22 cellular contexts compared by ENCODE assay signal in the genomic region with DNA sequence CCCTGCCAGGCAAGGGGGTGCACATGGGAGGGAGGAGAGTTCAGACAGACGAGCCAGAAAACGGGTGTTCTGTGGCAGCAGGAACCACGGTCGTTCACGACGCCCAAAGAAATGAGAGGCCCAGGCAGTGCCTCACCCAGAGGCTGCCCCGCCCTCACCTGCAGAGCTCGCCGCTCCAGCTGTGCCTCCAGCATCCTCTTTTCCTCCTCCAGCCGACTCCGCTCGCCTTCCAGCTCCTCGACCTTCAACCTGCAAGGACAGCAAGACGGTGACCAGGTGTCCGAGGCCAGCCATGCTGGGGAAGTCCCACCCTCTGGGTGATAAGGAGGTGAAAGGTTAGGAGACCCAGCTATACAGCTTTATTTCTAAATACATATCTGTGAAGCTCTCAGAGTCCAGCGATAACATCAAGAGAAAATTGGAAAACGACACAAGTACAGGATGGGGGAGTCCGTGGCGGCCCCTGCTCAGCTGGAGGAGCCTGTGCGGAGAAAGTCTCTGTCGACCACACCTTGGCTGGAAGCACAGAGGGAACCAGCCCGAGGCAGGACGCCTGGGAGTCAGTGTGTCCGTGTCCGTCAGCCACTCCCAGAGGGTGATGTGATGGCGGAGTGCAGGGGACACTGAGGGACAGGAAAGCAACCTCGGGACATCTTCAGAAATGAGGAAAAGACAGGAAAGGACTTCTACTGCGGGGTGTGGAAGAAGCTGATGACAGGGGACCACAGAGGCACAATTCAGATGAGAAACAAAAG.
DNase-seq lines count a peak whose midpoint lies in the region; ATAC-seq and TF ChIP-seq lines count a peak whose summit lies in the region.
"Had no signal": no experiment of that assay in that cellular context is flagged by ENCODE, and none has a peak within 500 bp of the region (broad histone marks: within the 10 kb centered on the region; RNA-seq: fewer than 3 reads in every experiment).

No MANE protein-coding gene starts in this region.

- H3K4me2 ChIP-seq in neuronal stem cell (ENCODE audit: insufficient read depth, low read length, poor library complexity, severe bottlenecking): no peak overlapping the region
- H3K4me2 ChIP-seq: BLaER1 treated with 17β-estradiol and CSF1 and Interleukin-3, amounts not matched to agents 10 nM and 100 nM; GM23338 had no signal

- no peak overlapping the region for H2BK120ac ChIP-seq in neuronal stem cell (ENCODE audit: low read depth, low read length)

- H3K27me3 Mint-ChIP-seq in stimulated activated naive B cell treated with anti-CD40 and anti-IgM and Interleukin-4, amounts not matched to agents 10 μg/mL and 1 μg/mL and 100 μg/mL, for 72 hours: no peaks in the 10 kb centered on the region
- H3K27me3 Mint-ChIP-seq in activated CD4-positive, alpha-beta T cell treated with anti-CD3 and anti-CD28 coated beads for 36 hours: no peaks in the 10 kb centered on the region
- H3K27me3 Mint-ChIP-seq: IgD-negative memory B cell had no signal

- no peak overlapping the region for H2BK5ac ChIP-seq in neuronal stem cell (ENCODE audit: low read length)

- peaks cover 10 to 15% of the 10 kb centered on the region in 2 donors for H3K9me3 Mint-ChIP-seq in stimulated activated naive B cell treated with anti-CD40 and anti-IgM and Interleukin-4, amounts not matched to agents 10 μg/mL and 1 μg/mL and 100 μg/mL, for 72 hours
- H3K9me3 Mint-ChIP-seq in activated CD4-positive, alpha-beta T cell treated with anti-CD3 and anti-CD28 coated beads for 36 hours (ENCODE audit: low read depth): peaks cover 28% of the 10 kb centered on the region
- H3K9me3 Mint-ChIP-seq: GM23338 had no signal

- no peaks in the 10 kb centered on the region for H3K4me1 ChIP-seq in neuronal stem cell (ENCODE audit: control insufficient read depth in 2 of 2, insufficient read depth in 1 of 2, low read depth in 1 of 2, low read length in 2 of 2)

- peaks cover 0 to 6% of the 10 kb centered on the region in 2 donors for H3K9me3 ChIP-seq in neuronal stem cell (replicated peaks in 1 of 2; ENCODE audit: control insufficient read depth in 2 of 2, insufficient read depth in 1 of 2, low read depth in 1 of 2, low read length in 2 of 2)

- no peak overlapping the region for H3K4me3 ChIP-seq in neuronal stem cell (ENCODE audit: low read length in 2 of 2)
- H3K4me3 ChIP-seq: BLaER1 treated with 17β-estradiol and CSF1 and Interleukin-3, amounts not matched to agents 10 nM and 100 nM; GM12878; GM23338 had no signal

- H3K36me3 Mint-ChIP-seq in stimulated activated naive B cell treated with anti-CD40 and anti-IgM and Interleukin-4, amounts not matched to agents 10 μg/mL and 1 μg/mL and 100 μg/mL, for 72 hours: peaks cover 54 to 69% of the 10 kb centered on the region in 2 donors
- H3K36me3 Mint-ChIP-seq in activated CD4-positive, alpha-beta T cell treated with anti-CD3 and anti-CD28 coated beads for 36 hours (ENCODE audit: low read depth): peaks cover 46% of the 10 kb centered on the region

- no peak overlapping the region for H3K4me3 Mint-ChIP-seq in stimulated activated naive B cell treated with anti-CD40 and anti-IgM and Interleukin-4, amounts not matched to agents 10 μg/mL and 1 μg/mL and 100 μg/mL, for 72 hours
- no peak overlapping the region for H3K4me3 Mint-ChIP-seq in activated CD4-positive, alpha-beta T cell treated with anti-CD3 and anti-CD28 coated beads for 36 hours
- H3K4me3 Mint-ChIP-seq: CD8-positive, alpha-beta T cell; GM23338; HFFc6 had no signal

- H3K27ac ChIP-seq in VCaP: peak overlapping the region; percentile 23; the same call in 1 of the 2 replicates
- H3K27ac ChIP-seq in neuronal stem cell (replicated peaks; ENCODE audit: low read length): no peak overlapping the region
- H3K27ac ChIP-seq: BLaER1 treated with 17β-estradiol and CSF1 and Interleukin-3, amounts not matched to agents 10 nM and 100 nM; HL-60 had no signal

- peak overlapping the region; percentile 19 for H3K18ac ChIP-seq in neuronal stem cell (ENCODE audit: low read length)

- H3K23ac ChIP-seq in neuronal stem cell (ENCODE audit: low read depth, low read length, poor library complexity): peak overlapping the region; percentile 2

- H4K91ac ChIP-seq in neuronal stem cell (ENCODE audit: low read depth, low read length, poor library complexity): no peak overlapping the region

- no peak for TF ChIP-seq CTCF in VCaP (conservative IDR thresholded peaks at IDR 0.05)

- no CpG with 5 or more reads among the region's 28 CpGs for WGBS in neuronal stem cell (ENCODE audit: extremely low coverage in 2 of 2, insufficient read length in 2 of 2, insufficient replicate concordance in 1 of 2), 2 donors

- ATAC-seq in left ventricle myocardium superior: no peak
- ATAC-seq in left cardiac atrium: no peak
- ATAC-seq in stimulated activated naive B cell treated with anti-CD40 and anti-IgM and Interleukin-4, amounts not matched to agents 10 μg/mL and 1 μg/mL and 100 μg/mL, for 72 hours (replicated peaks): no peak
- ATAC-seq in activated CD4-positive, alpha-beta T cell treated with anti-CD3 and anti-CD28 coated beads for 36 hours: no peak
- ATAC-seq: CD8-positive, alpha-beta T cell; GM12878; GM23338 had no signal

- H3K4ac ChIP-seq in neuronal stem cell (ENCODE audit: low read length): no peak overlapping the region

- peak overlapping the region; percentile 31 for H3K27ac Mint-ChIP-seq in stimulated activated naive B cell treated with anti-CD40 and anti-IgM and Interleukin-4, amounts not matched to agents 10 μg/mL and 1 μg/mL and 100 μg/mL, for 72 hours
- no peak overlapping the region for H3K27ac Mint-ChIP-seq in activated CD4-positive, alpha-beta T cell treated with anti-CD3 and anti-CD28 coated beads for 36 hours
- H3K27ac Mint-ChIP-seq: CD8-positive, alpha-beta T cell; GM23338; HFFc6 had no signal

- no peaks in the 10 kb centered on the region for H3K27me3 ChIP-seq in neuronal stem cell (ENCODE audit: control insufficient read depth in 3 of 3, insufficient read depth in 3 of 3, low read depth in 1 of 3, low read length in 3 of 3)

- peaks cover 6 to 11% of the 10 kb centered on the region in 2 donors for H3K36me3 ChIP-seq in neuronal stem cell (replicated peaks in 1 of 2; ENCODE audit: control insufficient read depth in 2 of 2, insufficient read depth in 2 of 2, low read length in 2 of 2)

- intact Hi-C loops in left ventricle myocardium superior (cut with micrococcal nuclease) (no loop called here), left cardiac atrium (cut with DNase I) (no loop called here)
- intact Hi-C loops in activated CD4-positive, alpha-beta T cell treated with anti-CD3 and anti-CD28 coated beads for 36 hours (cut with DNase I, micrococcal nuclease): no loop called here

- no peak overlapping the region for H4K8ac ChIP-seq in neuronal stem cell (ENCODE audit: low read depth, low read length)

- CTCF ChIA-PET in activated CD4-positive, alpha-beta T cell treated with anti-CD3 and anti-CD28 coated beads for 36 hours (lab: Charles Lee): interaction anchor here (0.5 kb wide), 1 partner anchor 134 kb away, joined by 3 read pairs; no protein-coding TSS in a partner anchor

- H2AK5ac ChIP-seq in neuronal stem cell (ENCODE audit: low read depth, low read length): peak overlapping the region; percentile 8

- POLR2A ChIA-PET in activated CD4-positive, alpha-beta T cell treated with anti-CD3 and anti-CD28 coated beads for 36 hours (lab: Charles Lee): no interaction called here

- H3K9ac ChIP-seq in neuronal stem cell (ENCODE audit: low read depth, low read length, poor library complexity): peak overlapping the region; percentile 24
- H3K9ac ChIP-seq: BLaER1 treated with 17β-estradiol and CSF1 and Interleukin-3, amounts not matched to agents 10 nM and 100 nM had no signal

- peaks cover 13 to 17% of the 10 kb centered on the region in 2 donors for H3K4me1 Mint-ChIP-seq in stimulated activated naive B cell treated with anti-CD40 and anti-IgM and Interleukin-4, amounts not matched to agents 10 μg/mL and 1 μg/mL and 100 μg/mL, for 72 hours
- H3K4me1 Mint-ChIP-seq in activated CD4-positive, alpha-beta T cell treated with anti-CD3 and anti-CD28 coated beads for 36 hours: peaks cover 17% of the 10 kb centered on the region
- H3K4me1 Mint-ChIP-seq: GM23338 had no signal

- H3K79me1 ChIP-seq in neuronal stem cell (ENCODE audit: low read depth, low read length): peaks cover 9% of the 10 kb centered on the region

- DNase-seq in left ventricle myocardium superior: peak; percentile 13
- DNase-seq in left cardiac atrium: no peak
- DNase-seq in neuronal stem cell (ENCODE audit: low spot score): no peak
- DNase-seq in stimulated activated naive B cell treated with anti-CD40 and anti-IgM and Interleukin-4, amounts not matched to agents 10 μg/mL and 1 μg/mL and 100 μg/mL, for 72 hours: no peak
- no peak for DNase-seq in activated CD4-positive, alpha-beta T cell treated with anti-CD3 and anti-CD28 coated beads for 36 hours
- DNase-seq in medulla oblongata (ENCODE audit: extremely low spot score): no peak
- DNase-seq in NCI-H2029 treated with DMSO at 0.1 percent for 48 hours (lab: John Stamatoyannopoulos, UW): no peak
- DNase-seq: 8988T; Calu3; CD8-positive, alpha-beta T cell; DMS 273 treated with DMSO at 0.1 percent for 48 hours; DMS53; DND-41; EL; HCEC 1CT; HFFc6 had no signal

- H3K14ac ChIP-seq in neuronal stem cell (ENCODE audit: low read length): no peak overlapping the region

- no peak overlapping the region for H2BK15ac ChIP-seq in neuronal stem cell (ENCODE audit: low read length)

- no peak overlapping the region for H2BK12ac ChIP-seq in neuronal stem cell (ENCODE audit: low read length)

- H2AFZ ChIP-seq in neuronal stem cell (ENCODE audit: low read length): no peak overlapping the region
- H2AFZ ChIP-seq: GM23338 had no signal
